In the genomic region with DNA sequence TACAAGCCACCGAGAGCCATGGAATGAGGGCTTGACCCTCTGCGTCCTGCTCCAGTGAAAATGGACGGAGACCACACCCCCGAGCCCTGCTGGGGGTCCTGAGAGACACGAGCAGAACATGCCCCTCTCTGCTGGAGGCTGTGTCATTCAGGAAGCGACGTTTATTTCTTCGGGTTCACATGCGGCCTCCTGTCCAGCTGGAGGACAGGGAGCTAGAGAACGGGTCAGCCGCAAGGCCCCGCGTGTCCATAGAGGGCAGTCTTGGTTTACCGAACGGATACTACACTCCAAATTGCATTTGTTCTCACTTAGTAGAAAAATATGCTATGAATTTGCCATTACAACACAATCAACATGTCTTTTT, we compare ENCODE assay signal across 8 cellular contexts. TPM values are rescaled to one million over a fixed set of nuclear protein-coding genes. Genes with fewer than 3 reads are reported as not detected.
DNase-seq lines count a peak whose midpoint lies in the region; ATAC-seq and TF ChIP-seq lines count a peak whose summit lies in the region.

No MANE protein-coding gene starts in this region.

- no TSS peak for BruUV-seq in Panc1 (replicated peaks; lab: Mats Ljungman, UMichigan)

- peak; percentile 97 for TF ChIP-seq CTCF in AG09319 (IDR thresholded peaks at IDR 0.05; ENCODE audit: low read depth, low read length)
- peak; percentile 40 for TF ChIP-seq CTCF in GM13976 (IDR thresholded peaks at IDR 0.05; ENCODE audit: borderline replicate concordance, control extremely low read depth, extremely low read depth, insufficient read depth, missing control alignments)
- TF ChIP-seq CTCF in Panc1 (IDR thresholded peaks at IDR 0.05), result peak; percentile 93
- TF ChIP-seq CTCF in body of pancreas (IDR thresholded peaks at IDR 0.05), result peak; percentile 47 to 77 (median 59)

- H3K4me3 ChIP-seq in Panc1 (ENCODE audit: low read depth in 2 of 2, low read length in 2 of 2), result no peak overlapping the region
- no peak overlapping the region for H3K4me3 ChIP-seq in body of pancreas
- H3K4me3 ChIP-seq in iPS DF 6.9 (ENCODE audit: low read length), result no peak overlapping the region

- H3K36me3 ChIP-seq in Panc1 (ENCODE audit: control insufficient read depth, insufficient read depth, low read length), result no peaks in the 10 kb centered on the region
- H3K36me3 ChIP-seq in body of pancreas (replicated peaks in 1 of 2; ENCODE audit: insufficient read depth in 1 of 2, low read depth in 2 of 2), result no peaks in the 10 kb centered on the region
- no peaks in the 10 kb centered on the region for H3K36me3 ChIP-seq in iPS DF 6.9 (ENCODE audit: control insufficient read depth, insufficient read depth, low read length)

- no peaks in the 10 kb centered on the region for H3K27me3 ChIP-seq in Panc1 (ENCODE audit: control insufficient read depth, insufficient read depth, low read length)
- H3K27me3 ChIP-seq in body of pancreas, result no peaks in the 10 kb centered on the region
- H3K27me3 ChIP-seq in iPS DF 6.9 (ENCODE audit: control insufficient read depth, insufficient read depth, low read length), result no peaks in the 10 kb centered on the region

- in situ Hi-C loops in GM13976 (cut with MboI; ENCODE audit: low sequenced_read_pairs, unreplicated experiment), result no loop called here
- in situ Hi-C loops in Panc1 (cut with HindIII; ENCODE audit: low pct_unique_long_range_greater_than_20kb, low sequenced_read_pairs), result no loop called here

- H3K27ac ChIP-seq in Panc1 (ENCODE audit: low read length) (no peak overlapping the region), body of pancreas (no peak overlapping the region), iPS DF 6.9 (ENCODE audit: low read length) (no peak overlapping the region)

- ATAC-seq in Panc1 (peak; percentile 90), body of pancreas (peak; percentile 67), HG02759 (IDR thresholded peaks at IDR 0.05; ENCODE audit: unreplicated experiment) (no peak)

- H3K9me3 ChIP-seq in Panc1 (ENCODE audit: control insufficient read depth, insufficient read depth, low read depth, low read length) (no peaks in the 10 kb centered on the region), body of pancreas (no peaks in the 10 kb centered on the region), iPS DF 6.9 (ENCODE audit: control insufficient read depth, insufficient read depth, low read length) (no peaks in the 10 kb centered on the region)

- H3K4me1 ChIP-seq in Panc1 (ENCODE audit: control insufficient read depth, insufficient read depth, low read length) (no peaks in the 10 kb centered on the region), body of pancreas (peaks cover 4% of the 10 kb centered on the region), iPS DF 6.9 (ENCODE audit: control insufficient read depth, insufficient read depth, low read length) (no peaks in the 10 kb centered on the region; the same call in 1 of the 2 replicates)

- 15 to 27% methylated on average over 10 to 15 of the region's 15 CpGs for WGBS in body of pancreas, 2 donors
- no CpG with 5 or more reads among the region's 15 CpGs for WGBS in iPS DF 6.9 (ENCODE audit: insufficient coverage, insufficient read length)

- POLR2A ChIA-PET in Panc1 (lab: Charles Lee), result no interaction called here

- TF ChIP-seq POLR2A in body of pancreas (IDR thresholded peaks at IDR 0.05), result no peak

- CTCF ChIA-PET in Panc1 (lab: Charles Lee), result interaction anchor here (0.5 to 2.1 kb wide), 3 partner anchors 120 to 1041 kb away, joined by 4 to 6 read pairs (median 5); no protein-coding TSS in a partner anchor

- intact Hi-C loops in Panc1 (cut with micrococcal nuclease; ENCODE audit: unreplicated experiment), result loop anchor here (2.0 kb wide), 1 partner anchor 275 kb away; no protein-coding TSS in a partner anchor
- intact Hi-C loops in body of pancreas (cut with DNase I), result loop anchor here (10.0 kb wide), 1 partner anchor 281 kb away; no protein-coding TSS in a partner anchor

- DNase-seq in AG09319 (ENCODE audit: extremely low read depth, low read depth) (peak; percentile 32), GM13976 (ENCODE audit: low spot score) (peak; percentile 84), Panc1 (ENCODE audit: low read depth, low spot score) (peak; percentile 28), body of pancreas (peak; percentile 36 to 71 (median 55)), iPS DF 6.9 (ENCODE audit: low read depth, low spot score) (peak; percentile 18), NK-92 (lab: John Stamatoyannopoulos, UW; ENCODE audit: unreplicated experiment) (no peak)
- peak in 2 of 3 donors; percentile 9 to 27 for DNase-seq in stimulated activated CD4-positive, alpha-beta T cell treated with anti-CD3 and anti-CD28 coated beads, TNF-alpha, amount 100 ng/mL, for 48 hours (ENCODE audit: low read depth in 3 of 3)

RNA-seq across cellular contexts. Expression of gene MRPL36, which starts 36.1 kb away (rescaled TPM):
- total RNA-seq in Panc1 (2021; ENCODE audit: unreplicated experiment), result 79.9 TPM
- polyA plus RNA-seq in Panc1 (2012; ENCODE audit: insufficient read length), result 79.2 TPM
- 10 to 100 TPM in 1 of 2 donors, 1 to 10 TPM in 1; 4.9 to 16.3 TPM for total RNA-seq in body of pancreas

RNA-seq across cellular contexts. Expression of gene NDUFS6, which starts 37.7 kb away (rescaled TPM):
- total RNA-seq in Panc1 (2021; ENCODE audit: unreplicated experiment) (70.6 TPM), body of pancreas (10 to 100 TPM; 12.5 to 41.9 TPM)
- 299 TPM for polyA plus RNA-seq in Panc1 (2012; ENCODE audit: insufficient read length)

Comparison
In these comparisons a context has a peak if more than half of its experiments do, and no peak if none do; other contexts are left out.
1. CTCF ChIP-seq: peak in every context shown above with its lines; median percentile 97 in AG09319; 93 in Panc1; 59 in body of pancreas; 40 in GM13976.